13 cellular contexts compared by ENCODE assay signal in the genomic region with DNA sequence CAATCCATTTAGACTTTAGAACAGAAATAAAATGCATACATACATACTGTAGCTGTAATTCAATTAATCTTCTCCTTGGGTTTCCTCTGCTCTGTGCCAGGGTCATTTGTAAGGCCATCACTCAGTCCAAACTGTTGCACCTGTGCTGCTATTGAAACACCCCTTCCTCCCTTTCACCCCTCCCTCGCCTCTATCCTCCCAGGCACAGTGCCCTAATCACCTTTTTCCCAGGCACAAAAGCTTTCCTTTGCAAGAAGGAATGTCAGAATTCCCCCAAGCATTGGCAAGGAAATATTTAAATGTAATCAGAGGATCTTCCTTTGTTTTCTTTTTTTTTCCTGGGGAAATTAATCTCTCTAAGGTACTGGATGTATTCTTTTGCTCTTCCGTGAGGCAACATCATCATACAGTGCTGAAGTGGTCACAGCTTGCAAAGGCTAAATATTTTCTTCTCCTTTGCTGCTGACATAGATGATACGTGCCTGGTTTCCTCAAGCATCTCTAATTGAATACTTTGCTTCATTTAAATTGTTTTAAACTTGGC.
"Had no signal": no experiment of that assay in that cellular context is flagged by ENCODE, and none has a peak within 500 bp of the region (broad histone marks: within the 10 kb centered on the region; RNA-seq: fewer than 3 reads in every experiment).

No MANE protein-coding gene starts in this region.

- H3K27ac ChIP-seq: colonic mucosa, heart left ventricle, neutrophil, thyroid gland had no signal

- DNase-seq: activated CD4-positive, alpha-beta T cell treated with anti-CD3 and anti-CD28 coated beads for 36 hours; activated CD8-positive, alpha-beta memory T cell treated with anti-CD3 and anti-CD28 coated beads, Interleukin-2, amount 50 U/mL, for 48 hours; activated CD8-positive, alpha-beta T cell treated with anti-CD3 and anti-CD28 coated beads, Interleukin-2, amount 10 ng/mL, durations not matched to agents 7 days and 5 days; activated naive CD4-positive, alpha-beta T cell treated with Interleukin-2 at 50 U/mL for 16 hours; caudate nucleus; colonic mucosa; effector CD4-positive, alpha-beta T cell; heart left ventricle; right cardiac atrium; small intestine; T-helper 9 cell; thyroid gland had no signal

- H3K9me3 ChIP-seq: colonic mucosa, heart left ventricle, neutrophil, thyroid gland had no signal

- H3K4me3 ChIP-seq: colonic mucosa, heart left ventricle, thyroid gland had no signal

- ATAC-seq: activated CD4-positive, alpha-beta T cell treated with anti-CD3 and anti-CD28 coated beads for 36 hours; activated CD8-positive, alpha-beta T cell treated with anti-CD3 and anti-CD28 coated beads, Interleukin-2, amount 10 ng/mL, durations not matched to agents 7 days and 5 days; heart left ventricle; right cardiac atrium had no signal

- H3K36me3 ChIP-seq: colonic mucosa, heart left ventricle, neutrophil, thyroid gland had no signal

- H3K4me1 ChIP-seq: colonic mucosa, thyroid gland had no signal

- H3K27me3 ChIP-seq: colonic mucosa, neutrophil, thyroid gland had no signal
